Comparison of ENCODE assay signal across 25 cellular contexts in genomic region chr2:206996556-206997065, GRCh38. TPM values are rescaled to one million over a fixed set of nuclear protein-coding genes. Genes with fewer than 3 reads are reported as not detected.
"Had no signal": no experiment of that assay in that cellular context is flagged by ENCODE, and none has a peak within 500 bp of the region (broad histone marks: within the 10 kb centered on the region; RNA-seq: fewer than 3 reads in every experiment).

No MANE protein-coding gene starts in this region.

- H3K4me1 ChIP-seq: esophagus muscularis mucosa, foreskin keratinocyte, gastroesophageal sphincter, parathyroid adenoma, right lobe of liver, testis, tibial artery had no signal

- H3K27ac ChIP-seq: coronary artery, esophagus muscularis mucosa, foreskin keratinocyte, gastroesophageal sphincter, heart left ventricle, hepatocyte, parathyroid adenoma, right lobe of liver, testis, tibial artery, upper lobe of left lung had no signal

- DNase-seq: dermis blood vessel endothelial cell; effector memory CD4-positive, alpha-beta T cell; foreskin keratinocyte; heart left ventricle; kidney; natural killer cell; right lobe of liver; stimulated activated CD4-positive, alpha-beta T cell treated with anti-CD3 and anti-CD28 coated beads, Interleukin-12 subunit alpha, Interleukin-12 subunit beta, amount 100 ng/mL, for 4 hours; stimulated activated CD4-positive, alpha-beta T cell treated with anti-CD3 and anti-CD28 coated beads, Interleukin-1b, Interleukin-23, amount 100 ng/mL, for 48 hours; stimulated activated CD4-positive, alpha-beta T cell treated with anti-CD3 and anti-CD28 coated beads, Interleukin-4, amount 100 ng/mL, for 24 hours; stimulated activated naive CD4-positive, alpha-beta T cell treated with Interleukin-2 at 50 U/mL for 16 hours; substantia nigra; testis; tibial artery; upper lobe of left lung had no signal

- H3K9me3 ChIP-seq: right lobe of liver, testis, upper lobe of left lung had no signal

- H3K4me3 ChIP-seq: coronary artery, esophagus muscularis mucosa, gastroesophageal sphincter, heart left ventricle, hepatocyte, lung, right lobe of liver, smooth muscle cell, testis, tibial artery, upper lobe of left lung had no signal

- H3K27me3 ChIP-seq: esophagus muscularis mucosa, foreskin keratinocyte, gastroesophageal sphincter, heart left ventricle, hepatocyte, right lobe of liver, testis, tibial artery, upper lobe of left lung had no signal

- H3K36me3 ChIP-seq: esophagus muscularis mucosa, gastroesophageal sphincter, heart left ventricle, right lobe of liver, tibial artery, upper lobe of left lung had no signal

RNA-seq across cellular contexts. Expression of gene CPO, which starts 57.3 kb away (rescaled TPM):
- total RNA-seq: dermis blood vessel endothelial cell, endothelial cell of umbilical vein, epithelial cell of proximal tubule, foreskin keratinocyte, hepatocyte, natural killer cell, osteoblast, smooth muscle cell, upper lobe of left lung had no signal
